26 cellular contexts compared by ENCODE assay signal in the genomic region with DNA sequence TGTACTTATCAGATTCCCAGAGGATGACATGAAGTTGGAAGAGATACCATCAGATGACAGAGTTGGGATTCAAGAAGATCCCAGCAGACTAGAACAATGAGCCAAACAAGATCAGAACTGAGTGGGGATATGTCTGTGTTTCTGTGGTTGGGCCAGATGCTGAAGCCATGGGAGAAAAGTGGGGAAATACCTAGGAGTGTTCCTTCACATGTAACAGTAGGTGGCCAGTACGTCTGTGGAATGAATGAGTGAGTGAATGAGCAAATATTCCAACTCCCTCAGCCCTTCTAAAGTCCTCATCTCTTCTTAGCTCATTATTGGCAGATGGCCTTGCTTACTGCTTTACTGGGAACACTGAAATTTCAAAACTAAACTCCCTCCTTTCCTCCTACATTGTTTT. TPM values are rescaled to one million over a fixed set of nuclear protein-coding genes. Genes with fewer than 3 reads are reported as not detected.
A peak's percentile ranks its signal among the peaks of the same experiment; 100 is the strongest.
DNase-seq lines count a peak whose midpoint lies in the region; ATAC-seq, FAIRE-seq and TF ChIP-seq lines count a peak whose summit lies in the region.
"Had no signal": no experiment of that assay in that cellular context is flagged by ENCODE, and none has a peak within 500 bp of the region (broad histone marks: within the 10 kb centered on the region; RNA-seq: fewer than 3 reads in every experiment).

No MANE protein-coding gene starts in this region.

- no peak for TF ChIP-seq POLR2A in endothelial cell of umbilical vein (IDR thresholded peaks at IDR 0.05; ENCODE audit: low read depth, low read length)

- H3K27ac ChIP-seq in endothelial cell of umbilical vein (ENCODE audit: insufficient read depth, low read depth, low read length) (no peak overlapping the region), osteoblast (ENCODE audit: low read depth, low read length) (peak overlapping the region; percentile 98)

- TF ChIP-seq CTCF in endothelial cell of umbilical vein (IDR thresholded peaks at IDR 0.05; ENCODE audit: extremely low read depth in 1 of 2, insufficient read depth in 1 of 2, low read depth in 1 of 2, low read length in 2 of 2): no peak
- TF ChIP-seq CTCF in osteoblast (IDR thresholded peaks at IDR 0.05; ENCODE audit: extremely low read depth, low read depth, low read length): no peak

- no peaks in the 10 kb centered on the region for H3K9me1 ChIP-seq in endothelial cell of umbilical vein (replicated peaks; ENCODE audit: control insufficient read depth, extremely low read depth, insufficient read depth, low read length)

- no peak for ATAC-seq in GM21423 (IDR thresholded peaks at IDR 0.05; ENCODE audit: unreplicated experiment)
- no peak for ATAC-seq in HG03442 (IDR thresholded peaks at IDR 0.05; ENCODE audit: unreplicated experiment)
- ATAC-seq: activated CD8-positive, alpha-beta T cell treated with anti-CD3 and anti-CD28 coated beads, Interleukin-2, amount 10 ng/mL, durations not matched to agents 7 days and 5 days; T-helper 17 cell had no signal

- H4K20me1 ChIP-seq in endothelial cell of umbilical vein (replicated peaks; ENCODE audit: control insufficient read depth, extremely low read depth, insufficient read depth, low read length) (no peaks in the 10 kb centered on the region), osteoblast (ENCODE audit: insufficient read depth, low read length) (no peaks in the 10 kb centered on the region)

- no peak overlapping the region for H3K9ac ChIP-seq in endothelial cell of umbilical vein (replicated peaks; ENCODE audit: extremely low read depth, insufficient read depth, low read length)

- H2AFZ ChIP-seq in endothelial cell of umbilical vein (ENCODE audit: low read depth, low read length): peak overlapping the region; percentile 20
- H2AFZ ChIP-seq in osteoblast (ENCODE audit: low read length): no peak overlapping the region

- no peaks in the 10 kb centered on the region for H3K9me3 ChIP-seq in endothelial cell of umbilical vein (replicated peaks; ENCODE audit: control insufficient read depth, insufficient read depth, low read length)
- H3K9me3 ChIP-seq in osteoblast (ENCODE audit: low read depth, low read length): no peaks in the 10 kb centered on the region

- H3K4me2 ChIP-seq in endothelial cell of umbilical vein (ENCODE audit: insufficient read depth, low read length): no peak overlapping the region
- peak overlapping the region; percentile 10 for H3K4me2 ChIP-seq in osteoblast (ENCODE audit: insufficient read depth, low read length)

- H3K79me2 ChIP-seq in endothelial cell of umbilical vein (ENCODE audit: control insufficient read depth, insufficient read depth, low read length): no peaks in the 10 kb centered on the region
- peaks cover 15% of the 10 kb centered on the region for H3K79me2 ChIP-seq in osteoblast (ENCODE audit: insufficient read depth, low read length)

- DNase-seq in GM03348 (ENCODE audit: low spot score) (peak; percentile 49), RCC 7860 (ENCODE audit: low spot score) (peak; percentile 38), endothelial cell of umbilical vein (ENCODE audit: low read depth, low spot score) (no peak), osteoblast (ENCODE audit: insufficient read length, low spot score, missing footprints) (no peak), T-helper 1 cell (no peak), HUDEP-2 (lab: John Stamatoyannopoulos, UW; ENCODE audit: unreplicated experiment in 76 of 76) (no peak)
- DNase-seq: activated CD4-positive, CD25-positive, alpha-beta regulatory T cell; activated CD8-positive, alpha-beta T cell treated with anti-CD3 and anti-CD28 coated beads, Interleukin-2, amount 10 ng/mL, durations not matched to agents 7 days and 5 days; activated naive CD8-positive, alpha-beta T cell treated with anti-CD3 and anti-CD28 coated beads, Interleukin-2, amount 10 ng/mL, durations not matched to agents 7 days and 5 days; AML-193; endodermal cell; H9; KG1; naive B cell; NCI-H1092; NCI-H2081 treated with DMSO at 0.1 percent for 48 hours; NK-92 treated with Interleukin-12 subunit alpha and Interleukin-12 subunit beta, amount 100 ng/mL, for 24 hours; Right ventricle myocardium superior; stimulated activated CD8-positive, alpha-beta memory T cell treated with anti-CD3 and anti-CD28 coated beads, Interleukin-4, amount 100 ng/mL, for 48 hours; substantia nigra; T-helper 17 cell had no signal

- H3K4me3 ChIP-seq in endothelial cell of umbilical vein (replicated peaks in 1 of 3; ENCODE audit: insufficient read depth in 1 of 3, low read depth in 1 of 3, low read length in 3 of 3): no peak overlapping the region
- H3K4me3 ChIP-seq in osteoblast (ENCODE audit: insufficient read depth, low read length): no peak overlapping the region
- H3K4me3 ChIP-seq: skin epidermis had no signal

- intact Hi-C loops in endothelial cell of umbilical vein (cut with micrococcal nuclease): no loop called here

- H3K4me1 ChIP-seq in endothelial cell of umbilical vein (ENCODE audit: control insufficient read depth, extremely low read depth, insufficient read depth, low read length) (peaks cover 2% of the 10 kb centered on the region), osteoblast (ENCODE audit: insufficient read depth, low read length) (peaks cover 54% of the 10 kb centered on the region)

- H3K27me3 ChIP-seq in endothelial cell of umbilical vein (ENCODE audit: control insufficient read depth in 2 of 2, insufficient read depth in 2 of 2, low read length in 2 of 2) (no peaks in the 10 kb centered on the region), osteoblast (ENCODE audit: insufficient read depth, low read length) (no peaks in the 10 kb centered on the region)

- FAIRE-seq in RCC 7860 (lab: Jason Lieb, UNC) (no peak), endothelial cell of umbilical vein (lab: Jason Lieb, UNC) (no peak)

- dilution Hi-C loops in endothelial cell of umbilical vein (cut with MboI; ENCODE audit: extremely low pct_ligation_motif_present, low sequenced_read_pairs): loop anchor here (25.0 kb wide), 1 partner anchor 302 kb away; no protein-coding TSS in a partner anchor

- CTCF ChIA-PET in endothelial cell of umbilical vein (lab: Charles Lee): no interaction called here

- no peaks in the 10 kb centered on the region for H3K36me3 ChIP-seq in endothelial cell of umbilical vein (ENCODE audit: control insufficient read depth in 2 of 2, extremely low read depth in 1 of 2, insufficient read depth in 2 of 2, low read length in 2 of 2)
- peaks cover 6% of the 10 kb centered on the region for H3K36me3 ChIP-seq in osteoblast (ENCODE audit: insufficient read depth, low read length)

- POLR2A ChIA-PET in endothelial cell of umbilical vein (lab: Charles Lee): interaction anchor here (0.6 kb wide), 1 partner anchor 16 kb away, joined by 4 read pairs; no protein-coding TSS in a partner anchor

- no TSS peak for BruUV-seq in endothelial cell of umbilical vein (replicated peaks; lab: Mats Ljungman, UMichigan)

TF ChIP-seq in endothelial cell of umbilical vein, 7 proteins besides CTCF, POLR2A, EP300 and RAD21:
- TF ChIP-seq JUN (IDR thresholded peaks at IDR 0.05; ENCODE audit: borderline replicate concordance, insufficient read depth, insufficient read length, low read depth): no peak
- TF ChIP-seq FOS (IDR thresholded peaks at IDR 0.05; ENCODE audit: borderline replicate concordance, insufficient read depth, low read length): no peak
- TF ChIP-seq GATA2 (IDR thresholded peaks at IDR 0.05; ENCODE audit: insufficient read depth, insufficient read length, low read depth, low read length): no peak
- no peak for TF ChIP-seq EZH2 (IDR thresholded peaks at IDR 0.05; ENCODE audit: borderline replicate concordance, low read depth, low read length, severe bottlenecking)
- TF ChIP-seq MYC (IDR thresholded peaks at IDR 0.05; ENCODE audit: low read depth, low read length): no peak

RNA-seq across cellular contexts. Expression of a gene that starts 32.2 kb away (rescaled TPM):
- 0.44 TPM in 1 of 2 replicates, not detected in the other for total RNA-seq in endothelial cell of umbilical vein
- not detected in 2 replicates for polyA plus RNA-seq in endothelial cell of umbilical vein
- 0.01 TPM in 1 of 2 replicates, not detected in the other for polyA plus RNA-seq in endothelial cell of umbilical vein (2011; cell fraction: cytosol; rRNA removed)
- 0.06 TPM in 1 of 2 replicates, not detected in the other for polyA plus RNA-seq in endothelial cell of umbilical vein (2011; cell fraction: nucleus; rRNA removed)
- 0.10 and 0.12 TPM in 2 replicates for polyA plus RNA-seq in endothelial cell of umbilical vein (2012)
- 0.05 and 0.06 TPM in 2 replicates for polyA minus RNA-seq in endothelial cell of umbilical vein
- not detected for polyA minus RNA-seq in endothelial cell of umbilical vein (2011; cell fraction: cytosol; rRNA and poly(A)+ RNA removed)
- polyA minus RNA-seq in endothelial cell of umbilical vein (2011; cell fraction: nucleus; rRNA and poly(A)+ RNA removed): not detected in 2 replicates
- 457 and 499 TPM in 2 replicates for total RNA-seq in osteoblast
- total RNA-seq: activated CD8-positive, alpha-beta T cell treated with anti-CD3 and anti-CD28 coated beads, Interleukin-2, amount 10 ng/mL, durations not matched to agents 7 days and 5 days; activated naive CD8-positive, alpha-beta T cell treated with anti-CD3 and anti-CD28 coated beads, Interleukin-2, amount 10 ng/mL, durations not matched to agents 7 days and 5 days; activated T-helper 1 cell treated with anti-CD3 and anti-CD28 coated beads, Interleukin-12 subunit alpha, Interleukin-12 subunit beta, Interleukin-2, Interleukin-4 antibody, amounts not matched to agents 30 ng/mL and 10 ng/mL and 1 ng/mL, durations not matched to agents 14 hours and 24 hours and 36 hours; NCI-H460; Right ventricle myocardium superior; T-helper 17 cell had no signal

RNA-seq across cellular contexts. Expression of a gene that starts 44.1 kb away (rescaled TPM):
- total RNA-seq in endothelial cell of umbilical vein (2.1 and 3.3 TPM in 2 replicates), osteoblast (6.8 and 9.0 TPM in 2 replicates)
- 3.4 and 3.9 TPM in 2 replicates for polyA plus RNA-seq in endothelial cell of umbilical vein
- 2.6 and 4.9 TPM in 2 replicates for polyA plus RNA-seq in endothelial cell of umbilical vein (2011; cell fraction: cytosol; rRNA removed)
- polyA plus RNA-seq in endothelial cell of umbilical vein (2011; cell fraction: nucleus; rRNA removed): 2.6 and 3.1 TPM in 2 replicates
- polyA plus RNA-seq in endothelial cell of umbilical vein (2012): 2.4 and 6.3 TPM in 2 replicates
- polyA minus RNA-seq in endothelial cell of umbilical vein: 1.5 and 3.7 TPM in 2 replicates
- not detected for polyA minus RNA-seq in endothelial cell of umbilical vein (2011; cell fraction: cytosol; rRNA and poly(A)+ RNA removed)
- polyA minus RNA-seq in endothelial cell of umbilical vein (2011; cell fraction: nucleus; rRNA and poly(A)+ RNA removed): 1.6 and 1.9 TPM in 2 replicates
- total RNA-seq: Right ventricle myocardium superior had no signal

Comparison
In these comparisons a context has a peak if more than half of its experiments do, and no peak if none do; other contexts are left out.
1. DNase-seq: peak in GM03348 (single experiment) and RCC 7860 (single experiment); none in endothelial cell of umbilical vein (single experiment), osteoblast (single experiment), T-helper 1 cell (0 of 5) and HUDEP-2 (0 of 76).
2. RNA of a gene that starts 32.2 kb away (total RNA-seq): 457 to 499 TPM in osteoblast; 0.44 TPM in endothelial cell of umbilical vein; every median in the first group is over 100 times any median in the second.